In genomic region chr19:35495107-35496064, GRCh38 we compare ENCODE assay signal across 1 cellular context.
TF ChIP-seq lines count a peak whose summit lies in the region.

No MANE protein-coding gene starts in this region.

TF ChIP-seq in HepG2, 621 proteins besides CTCF, POLR2A, EP300 and RAD21 (continued from another document and continues in another):
- TF ChIP-seq, protein P1, sequence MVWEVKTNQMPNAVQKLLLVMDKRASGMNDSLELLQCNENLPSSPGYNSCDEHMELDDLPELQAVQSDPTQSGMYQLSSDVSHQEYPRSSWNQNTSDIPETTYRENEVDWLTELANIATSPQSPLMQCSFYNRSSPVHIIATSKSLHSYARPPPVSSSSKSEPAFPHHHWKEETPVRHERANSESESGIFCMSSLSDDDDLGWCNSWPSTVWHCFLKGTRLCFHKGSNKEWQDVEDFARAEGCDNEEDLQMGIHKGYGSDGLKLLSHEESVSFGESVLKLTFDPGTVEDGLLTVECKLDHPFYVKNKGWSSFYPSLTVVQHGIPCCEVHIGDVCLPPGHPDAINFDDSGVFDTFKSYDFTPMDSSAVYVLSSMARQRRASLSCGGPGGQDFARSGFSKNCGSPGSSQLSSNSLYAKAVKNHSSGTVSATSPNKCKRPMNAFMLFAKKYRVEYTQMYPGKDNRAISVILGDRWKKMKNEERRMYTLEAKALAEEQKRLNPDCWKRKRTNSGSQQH (CRISPR knock-in tag; IDR thresholded peaks at IDR 0.05; ENCODE audit: low read depth): no peak
- TF ChIP-seq ATF1 (CRISPR knock-in tag; IDR thresholded peaks at IDR 0.05) (no peak), PHF5A (CRISPR knock-in tag; IDR thresholded peaks at IDR 0.05; ENCODE audit: low read depth, unreplicated experiment) (no peak), HNF1B (CRISPR knock-in tag; IDR thresholded peaks at IDR 0.05) (peak; percentile 81), ARNT2 (CRISPR knock-in tag; IDR thresholded peaks at IDR 0.05; ENCODE audit: low read depth) (peak; percentile 49; the same call in 1 of the 2 replicates), ZKSCAN8 (CRISPR knock-in tag; IDR thresholded peaks at IDR 0.05; ENCODE audit: borderline replicate concordance) (no peak), ZNF230 (CRISPR knock-in tag; IDR thresholded peaks at IDR 0.05) (0 out of 2 replicates have a peak, but pooled peaks have one; percentile 51), ZNF296 (CRISPR knock-in tag; conservative IDR thresholded peaks at IDR 0.05) (no peak), RFX1 (IDR thresholded peaks at IDR 0.05) (no peak), ZNF34 (CRISPR knock-in tag; IDR thresholded peaks at IDR 0.05; ENCODE audit: borderline replicate concordance) (0 out of 2 replicates have a peak, but pooled peaks have one; percentile 41), ZNF335 (CRISPR knock-in tag; IDR thresholded peaks at IDR 0.05) (no peak), STAT5B (CRISPR knock-in tag; IDR thresholded peaks at IDR 0.05) (no peak), ZNF747 (CRISPR knock-in tag; IDR thresholded peaks at IDR 0.05; ENCODE audit: borderline replicate concordance) (no peak), AKAP8 (CRISPR knock-in tag; IDR thresholded peaks at IDR 0.05) (no peak), TAF15 (IDR thresholded peaks at IDR 0.05; ENCODE audit: low read depth, low read length, poor library complexity, severe bottlenecking) (no peak), HCFC1 (IDR thresholded peaks at IDR 0.05; ENCODE audit: low read depth, low read length) (no peak), XRCC5 (optimal IDR thresholded peaks at IDR 0.05; ENCODE audit: low read length) (peak; percentile 82), HNRNPL (IDR thresholded peaks at IDR 0.05; ENCODE audit: low read depth, low read length) (no peak), RELA (CRISPR knock-in tag; IDR thresholded peaks at IDR 0.05) (no peak), ZNF350 (CRISPR knock-in tag; IDR thresholded peaks at IDR 0.05; ENCODE audit: borderline replicate concordance, low read depth) (0 out of 2 replicates have a peak, but pooled peaks have one; percentile 23), CENPX (CRISPR knock-in tag; IDR thresholded peaks at IDR 0.05) (no peak), ONECUT2 (CRISPR knock-in tag; IDR thresholded peaks at IDR 0.05) (no peak), ZNF614 (CRISPR knock-in tag; IDR thresholded peaks at IDR 0.05; ENCODE audit: borderline replicate concordance) (peak; percentile 49; the same call in 1 of the 2 replicates), ZBTB43 (CRISPR knock-in tag; conservative IDR thresholded peaks at IDR 0.05) (no peak), ZNF567 (CRISPR knock-in tag; IDR thresholded peaks at IDR 0.05; ENCODE audit: borderline replicate concordance) (no peak), ZNF354B (CRISPR knock-in tag; IDR thresholded peaks at IDR 0.05) (no peak), MED8 (CRISPR knock-in tag; IDR thresholded peaks at IDR 0.05; ENCODE audit: insufficient replicate concordance) (no peak), ZNF383 (CRISPR knock-in tag; IDR thresholded peaks at IDR 0.05; ENCODE audit: borderline replicate concordance) (no peak), FOXA3 (CRISPR knock-in tag; IDR thresholded peaks at IDR 0.05) (0 out of 2 replicates have a peak, but pooled peaks have one; percentile 9), ZNF598 (CRISPR knock-in tag; IDR thresholded peaks at IDR 0.05; ENCODE audit: borderline replicate concordance) (no peak), ZNF503 (CRISPR knock-in tag; IDR thresholded peaks at IDR 0.05) (no peak), ZNF570 (CRISPR knock-in tag; IDR thresholded peaks at IDR 0.05; ENCODE audit: borderline replicate concordance) (no peak), FOSL2 (CRISPR knock-in tag; IDR thresholded peaks at IDR 0.05) (no peak), ZNF7 (CRISPR knock-in tag; IDR thresholded peaks at IDR 0.05) (no peak), AHR (CRISPR knock-in tag; IDR thresholded peaks at IDR 0.05) (no peak), ZMAT3 (CRISPR knock-in tag; conservative IDR thresholded peaks at IDR 0.05) (no peak), ZNF468 (CRISPR knock-in tag; IDR thresholded peaks at IDR 0.05) (no peak), SRY (CRISPR knock-in tag; IDR thresholded peaks at IDR 0.05) (no peak), ZNF678 (CRISPR knock-in tag; IDR thresholded peaks at IDR 0.05) (no peak), ADNP (CRISPR knock-in tag; IDR thresholded peaks at IDR 0.05) (no peak), POLR2AphosphoS5 (IDR thresholded peaks at IDR 0.05; ENCODE audit: low read depth, low read length) (no peak), ZNF790 (CRISPR knock-in tag; IDR thresholded peaks at IDR 0.05; ENCODE audit: borderline replicate concordance) (no peak), SMC3 (IDR thresholded peaks at IDR 0.05; ENCODE audit: low read length) (peak; percentile 58; the same call in 1 of the 2 replicates)
- TF ChIP-seq, protein P2, sequence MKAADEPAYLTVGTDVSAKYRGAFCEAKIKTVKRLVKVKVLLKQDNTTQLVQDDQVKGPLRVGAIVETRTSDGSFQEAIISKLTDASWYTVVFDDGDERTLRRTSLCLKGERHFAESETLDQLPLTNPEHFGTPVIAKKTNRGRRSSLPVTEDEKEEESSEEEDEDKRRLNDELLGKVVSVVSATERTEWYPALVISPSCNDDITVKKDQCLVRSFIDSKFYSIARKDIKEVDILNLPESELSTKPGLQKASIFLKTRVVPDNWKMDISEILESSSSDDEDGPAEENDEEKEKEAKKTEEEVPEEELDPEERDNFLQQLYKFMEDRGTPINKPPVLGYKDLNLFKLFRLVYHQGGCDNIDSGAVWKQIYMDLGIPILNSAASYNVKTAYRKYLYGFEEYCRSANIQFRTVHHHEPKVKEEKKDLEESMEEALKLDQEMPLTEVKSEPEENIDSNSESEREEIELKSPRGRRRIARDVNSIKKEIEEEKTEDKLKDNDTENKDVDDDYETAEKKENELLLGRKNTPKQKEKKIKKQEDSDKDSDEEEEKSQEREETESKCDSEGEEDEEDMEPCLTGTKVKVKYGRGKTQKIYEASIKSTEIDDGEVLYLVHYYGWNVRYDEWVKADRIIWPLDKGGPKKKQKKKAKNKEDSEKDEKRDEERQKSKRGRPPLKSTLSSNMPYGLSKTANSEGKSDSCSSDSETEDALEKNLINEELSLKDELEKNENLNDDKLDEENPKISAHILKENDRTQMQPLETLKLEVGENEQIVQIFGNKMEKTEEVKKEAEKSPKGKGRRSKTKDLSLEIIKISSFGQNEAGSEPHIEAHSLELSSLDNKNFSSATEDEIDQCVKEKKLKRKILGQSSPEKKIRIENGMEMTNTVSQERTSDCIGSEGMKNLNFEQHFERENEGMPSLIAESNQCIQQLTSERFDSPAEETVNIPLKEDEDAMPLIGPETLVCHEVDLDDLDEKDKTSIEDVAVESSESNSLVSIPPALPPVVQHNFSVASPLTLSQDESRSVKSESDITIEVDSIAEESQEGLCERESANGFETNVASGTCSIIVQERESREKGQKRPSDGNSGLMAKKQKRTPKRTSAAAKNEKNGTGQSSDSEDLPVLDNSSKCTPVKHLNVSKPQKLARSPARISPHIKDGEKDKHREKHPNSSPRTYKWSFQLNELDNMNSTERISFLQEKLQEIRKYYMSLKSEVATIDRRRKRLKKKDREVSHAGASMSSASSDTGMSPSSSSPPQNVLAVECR (CRISPR knock-in tag; IDR thresholded peaks at IDR 0.05; ENCODE audit: borderline replicate concordance): peak; percentile 42; the same call in 1 of the 2 replicates
- TF ChIP-seq, protein P3, sequence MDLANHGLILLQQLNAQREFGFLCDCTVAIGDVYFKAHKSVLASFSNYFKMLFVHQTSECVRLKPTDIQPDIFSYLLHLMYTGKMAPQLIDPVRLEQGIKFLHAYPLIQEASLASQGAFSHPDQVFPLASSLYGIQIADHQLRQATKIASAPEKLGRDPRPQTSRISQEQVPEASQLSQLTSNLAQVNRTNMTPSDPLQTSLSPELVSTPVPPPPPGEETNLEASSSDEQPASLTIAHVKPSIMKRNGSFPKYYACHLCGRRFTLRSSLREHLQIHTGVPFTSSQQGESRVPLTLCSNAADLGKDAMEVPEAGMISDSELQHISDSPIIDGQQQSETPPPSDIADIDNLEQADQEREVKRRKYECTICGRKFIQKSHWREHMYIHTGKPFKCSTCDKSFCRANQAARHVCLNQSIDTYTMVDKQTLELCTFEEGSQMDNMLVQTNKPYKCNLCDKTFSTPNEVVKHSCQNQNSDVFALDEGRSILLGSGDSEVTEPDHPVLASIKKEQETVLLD (CRISPR knock-in tag; IDR thresholded peaks at IDR 0.05; ENCODE audit: low read depth): no peak
- TF ChIP-seq, protein P4, sequence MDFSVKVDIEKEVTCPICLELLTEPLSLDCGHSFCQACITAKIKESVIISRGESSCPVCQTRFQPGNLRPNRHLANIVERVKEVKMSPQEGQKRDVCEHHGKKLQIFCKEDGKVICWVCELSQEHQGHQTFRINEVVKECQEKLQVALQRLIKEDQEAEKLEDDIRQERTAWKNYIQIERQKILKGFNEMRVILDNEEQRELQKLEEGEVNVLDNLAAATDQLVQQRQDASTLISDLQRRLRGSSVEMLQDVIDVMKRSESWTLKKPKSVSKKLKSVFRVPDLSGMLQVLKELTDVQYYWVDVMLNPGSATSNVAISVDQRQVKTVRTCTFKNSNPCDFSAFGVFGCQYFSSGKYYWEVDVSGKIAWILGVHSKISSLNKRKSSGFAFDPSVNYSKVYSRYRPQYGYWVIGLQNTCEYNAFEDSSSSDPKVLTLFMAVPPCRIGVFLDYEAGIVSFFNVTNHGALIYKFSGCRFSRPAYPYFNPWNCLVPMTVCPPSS (IDR thresholded peaks at IDR 0.05): no peak
- TF ChIP-seq, protein P5, sequence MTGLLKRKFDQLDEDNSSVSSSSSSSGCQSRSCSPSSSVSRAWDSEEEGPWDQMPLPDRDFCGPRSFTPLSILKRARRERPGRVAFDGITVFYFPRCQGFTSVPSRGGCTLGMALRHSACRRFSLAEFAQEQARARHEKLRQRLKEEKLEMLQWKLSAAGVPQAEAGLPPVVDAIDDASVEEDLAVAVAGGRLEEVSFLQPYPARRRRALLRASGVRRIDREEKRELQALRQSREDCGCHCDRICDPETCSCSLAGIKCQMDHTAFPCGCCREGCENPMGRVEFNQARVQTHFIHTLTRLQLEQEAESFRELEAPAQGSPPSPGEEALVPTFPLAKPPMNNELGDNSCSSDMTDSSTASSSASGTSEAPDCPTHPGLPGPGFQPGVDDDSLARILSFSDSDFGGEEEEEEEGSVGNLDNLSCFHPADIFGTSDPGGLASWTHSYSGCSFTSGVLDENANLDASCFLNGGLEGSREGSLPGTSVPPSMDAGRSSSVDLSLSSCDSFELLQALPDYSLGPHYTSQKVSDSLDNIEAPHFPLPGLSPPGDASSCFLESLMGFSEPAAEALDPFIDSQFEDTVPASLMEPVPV (CRISPR knock-in tag; IDR thresholded peaks at IDR 0.05): no peak
- TF ChIP-seq, protein P6, sequence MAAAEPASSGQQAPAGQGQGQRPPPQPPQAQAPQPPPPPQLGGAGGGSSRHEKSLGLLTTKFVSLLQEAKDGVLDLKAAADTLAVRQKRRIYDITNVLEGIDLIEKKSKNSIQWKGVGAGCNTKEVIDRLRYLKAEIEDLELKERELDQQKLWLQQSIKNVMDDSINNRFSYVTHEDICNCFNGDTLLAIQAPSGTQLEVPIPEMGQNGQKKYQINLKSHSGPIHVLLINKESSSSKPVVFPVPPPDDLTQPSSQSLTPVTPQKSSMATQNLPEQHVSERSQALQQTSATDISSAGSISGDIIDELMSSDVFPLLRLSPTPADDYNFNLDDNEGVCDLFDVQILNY (CRISPR knock-in tag; conservative IDR thresholded peaks at IDR 0.05): no peak
- TF ChIP-seq, protein P7, sequence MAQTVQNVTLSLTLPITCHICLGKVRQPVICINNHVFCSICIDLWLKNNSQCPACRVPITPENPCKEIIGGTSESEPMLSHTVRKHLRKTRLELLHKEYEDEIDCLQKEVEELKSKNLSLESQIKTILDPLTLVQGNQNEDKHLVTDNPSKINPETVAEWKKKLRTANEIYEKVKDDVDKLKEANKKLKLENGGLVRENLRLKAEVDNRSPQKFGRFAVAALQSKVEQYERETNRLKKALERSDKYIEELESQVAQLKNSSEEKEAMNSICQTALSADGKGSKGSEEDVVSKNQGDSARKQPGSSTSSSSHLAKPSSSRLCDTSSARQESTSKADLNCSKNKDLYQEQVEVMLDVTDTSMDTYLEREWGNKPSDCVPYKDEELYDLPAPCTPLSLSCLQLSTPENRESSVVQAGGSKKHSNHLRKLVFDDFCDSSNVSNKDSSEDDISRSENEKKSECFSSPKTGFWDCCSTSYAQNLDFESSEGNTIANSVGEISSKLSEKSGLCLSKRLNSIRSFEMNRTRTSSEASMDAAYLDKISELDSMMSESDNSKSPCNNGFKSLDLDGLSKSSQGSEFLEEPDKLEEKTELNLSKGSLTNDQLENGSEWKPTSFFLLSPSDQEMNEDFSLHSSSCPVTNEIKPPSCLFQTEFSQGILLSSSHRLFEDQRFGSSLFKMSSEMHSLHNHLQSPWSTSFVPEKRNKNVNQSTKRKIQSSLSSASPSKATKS (CRISPR knock-in tag; IDR thresholded peaks at IDR 0.05): no peak
